In genomic region chr7:102954359-102954758, GRCh38 we compare ENCODE assay signal across 7 cellular contexts. TPM values are rescaled to one million over a fixed set of nuclear protein-coding genes. Genes with fewer than 3 reads are reported as not detected.
"Had no signal": no experiment of that assay in that cellular context is flagged by ENCODE, and none has a peak within 500 bp of the region (broad histone marks: within the 10 kb centered on the region; RNA-seq: fewer than 3 reads in every experiment).

No MANE protein-coding gene starts in this region.

RNA-seq across cellular contexts. Expression of gene LRRC17, which starts 41.6 kb away (rescaled TPM):
- total RNA-seq: activated naive CD4-positive, alpha-beta T cell treated with anti-CD3 and anti-CD28 coated beads for 36 hours; activated naive CD4-positive, alpha-beta T cell treated with anti-CD3 and anti-CD28 coated beads, Interleukin-2, amount 50 U/mL, for 72 hours; activated naive CD8-positive, alpha-beta T cell treated with anti-CD3 and anti-CD28 coated beads for 36 hours; activated naive CD8-positive, alpha-beta T cell treated with anti-CD3 and anti-CD28 coated beads, Interleukin-2, amount 10 ng/mL, durations not matched to agents 7 days and 5 days; activated T-helper 1 cell treated with anti-CD3 and anti-CD28 coated beads, Interleukin-12 subunit alpha, Interleukin-12 subunit beta, Interleukin-2, Interleukin-4 antibody, amounts not matched to agents 30 ng/mL and 10 ng/mL and 1 ng/mL, durations not matched to agents 14 hours and 24 hours and 36 hours; activated T-helper 17 cell treated with anti-CD3 and anti-CD28 coated beads, Interleukin-2, amount 50 U/mL, for 72 hours; activated T-helper 2 cell treated with anti-CD3 and anti-CD28 coated beads, Interferon-gamma antibody, Interleukin-2, Interleukin-4, amounts not matched to agents 10 μg/mL and 5 μg/mL and 100 μg/mL, durations not matched to agents 14 hours and 24 hours and 36 hours had no signal
